In the genomic region with DNA sequence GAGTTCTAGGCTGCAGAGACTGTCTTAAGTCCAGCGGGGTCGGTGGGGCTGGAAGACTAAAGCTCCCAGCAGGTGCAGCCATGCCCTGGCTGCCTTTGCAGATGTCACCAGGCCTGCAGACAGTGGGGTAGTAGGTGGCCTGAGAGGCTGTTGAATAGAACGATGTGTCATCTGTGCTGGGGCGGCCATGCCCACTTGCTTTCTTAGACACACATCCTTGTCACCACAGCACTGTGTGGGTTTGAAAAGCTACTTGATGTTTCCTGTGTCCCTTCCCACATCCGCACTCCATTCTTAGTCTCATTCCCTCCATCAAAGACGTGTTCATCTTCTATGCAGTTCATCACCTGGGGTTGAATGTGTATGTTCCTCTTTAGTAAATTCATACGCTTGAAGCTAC, we compare ENCODE assay signal across 8 cellular contexts.
DNase-seq lines count a peak whose midpoint lies in the region; ATAC-seq lines count a peak whose summit lies in the region.

No MANE protein-coding gene starts in this region.

- POLR2A ChIA-PET in naive thymus-derived CD8-positive, alpha-beta T cell (lab: Charles Lee), result no interaction called here

- H3K36me3 Mint-ChIP-seq in naive thymus-derived CD8-positive, alpha-beta T cell, result no peaks in the 10 kb centered on the region

- H3K4me3 Mint-ChIP-seq in naive thymus-derived CD8-positive, alpha-beta T cell, result peak overlapping the region in 9 of 10 donors; percentile 7 to 80 (median 48)

- peaks cover 0 to 4% (median 0%) of the 10 kb centered on the region in 9 donors for H3K9me3 Mint-ChIP-seq in naive thymus-derived CD8-positive, alpha-beta T cell

- H3K27ac ChIP-seq in temporal lobe (ENCODE audit: low read depth, low read length), result peak overlapping the region; percentile 30

- DNase-seq in activated CD4-positive, alpha-beta T cell treated with anti-CD3 and anti-CD28 coated beads for 48 hours, result peak; percentile 61
- no peak for DNase-seq in activated CD4-positive, alpha-beta T cell treated with anti-CD3 and anti-CD28 coated beads for 1 hour
- no peak for DNase-seq in adipocyte (ENCODE audit: low read depth)
- DNase-seq in naive thymus-derived CD8-positive, alpha-beta T cell, result peak in 7 of 10 donors; percentile 2 to 69 (median 28)
- no peak for DNase-seq in NCI-H345 (lab: John Stamatoyannopoulos, UW)
- no peak for DNase-seq in cerebellar cortex (ENCODE audit: low spot score)

- peak overlapping the region; percentile 58 for H3K9ac ChIP-seq in adipocyte (ENCODE audit: low read length)

- ATAC-seq in naive thymus-derived CD8-positive, alpha-beta T cell, result peak; percentile 85 to 97
- no peak for ATAC-seq in HG03442 (IDR thresholded peaks at IDR 0.05; ENCODE audit: unreplicated experiment)

- H3K27me3 ChIP-seq in adipocyte (replicated peaks; ENCODE audit: control insufficient read depth, insufficient read depth, low read length), result no peaks in the 10 kb centered on the region

- peaks cover 0 to 7% (median 2%) of the 10 kb centered on the region in 5 donors for H3K27me3 Mint-ChIP-seq in naive thymus-derived CD8-positive, alpha-beta T cell

- H3K27ac Mint-ChIP-seq in naive thymus-derived CD8-positive, alpha-beta T cell, result peak overlapping the region in 5 of 10 donors; percentile 0 to 57 (median 28)

- peaks cover 5% of the 10 kb centered on the region for H3K9me3 ChIP-seq in adipocyte (ENCODE audit: control insufficient read depth, low read length)

- peaks cover 11% of the 10 kb centered on the region for H3K36me3 ChIP-seq in adipocyte (ENCODE audit: control insufficient read depth, insufficient read depth, low read length, severe bottlenecking)

- H3K4me3 ChIP-seq in adipocyte (ENCODE audit: low read length), result peak overlapping the region; percentile 33

- peaks cover 31% of the 10 kb centered on the region for H3K4me1 ChIP-seq in adipocyte (ENCODE audit: control insufficient read depth, insufficient read depth, low read length)

- H3K4me1 Mint-ChIP-seq in naive thymus-derived CD8-positive, alpha-beta T cell, result peaks cover 8 to 24% (median 11%) of the 10 kb centered on the region in 4 donors

Comparison
In these comparisons a context has a peak if more than half of its experiments do, and no peak if none do; other contexts are left out.
1. DNase-seq: peak in activated CD4-positive, alpha-beta T cell treated with anti-CD3 and anti-CD28 coated beads for 48 hours (single experiment) and naive thymus-derived CD8-positive, alpha-beta T cell (7 of 10); none in activated CD4-positive, alpha-beta T cell treated with anti-CD3 and anti-CD28 coated beads for 1 hour (single experiment), adipocyte (single experiment), NCI-H345 (single experiment) and cerebellar cortex (single experiment).